In genomic region chr13:21871919-21872318, GRCh38 we compare ENCODE assay signal across 30 cellular contexts.
DNase-seq lines count a peak whose midpoint lies in the region; ATAC-seq, FAIRE-seq and TF ChIP-seq lines count a peak whose summit lies in the region.
"Had no signal": no experiment of that assay in that cellular context is flagged by ENCODE, and none has a peak within 500 bp of the region (broad histone marks: within the 10 kb centered on the region; RNA-seq: fewer than 3 reads in every experiment).

No MANE protein-coding gene starts in this region.

- no peak overlapping the region for H2AK9ac ChIP-seq in IMR-90 (replicated peaks; ENCODE audit: low read depth, low read length, poor library complexity)

- peaks cover 3% of the 10 kb centered on the region; the same call in 1 of the 2 replicates for H3K9me1 ChIP-seq in IMR-90 (ENCODE audit: insufficient read depth, low read length)

- dilution Hi-C loops in IMR-90 (cut with HindIII; ENCODE audit: low sequenced_read_pairs, unreplicated experiment), result no loop called here

- no peak overlapping the region for H3K4me2 ChIP-seq in IMR-90 (ENCODE audit: low read depth, low read length)
- H3K4me2 ChIP-seq in HepG2 (ENCODE audit: low read depth, low read length), result peak overlapping the region; percentile 72
- H3K4me2 ChIP-seq: A549, PC-9 had no signal

- H2BK20ac ChIP-seq in IMR-90 (ENCODE audit: low read depth, low read length), result 0 out of 2 replicates have a peak overlapping the region, but pooled peaks have one; percentile 48

- H3K27ac ChIP-seq in IMR-90 (ENCODE audit: insufficient read depth, low read length) (no peak overlapping the region), esophagus muscularis mucosa (replicated peaks in 1 of 4) (no peak overlapping the region), HepG2 (ENCODE audit: extremely low read length, insufficient read depth, low read length) (no peak overlapping the region)
- H3K27ac ChIP-seq: A549, C4-2B, HL-60, PC-9, SJSA1 had no signal

- no peak for ATAC-seq in IMR-90 (ENCODE audit: low read depth)
- peak; percentile 70 for ATAC-seq in HepG2
- ATAC-seq in HG03097 (IDR thresholded peaks at IDR 0.05; ENCODE audit: low FRiP score, unreplicated experiment), result no peak
- ATAC-seq: A549; CD8-positive, alpha-beta T cell had no signal

- H3K79me2 ChIP-seq in HepG2 (ENCODE audit: insufficient read depth, low read length), result no peaks in the 10 kb centered on the region

- in situ Hi-C loops in IMR-90 (cut with MboI; ENCODE audit: low sequenced_read_pairs), result no loop called here
- in situ Hi-C loops in HepG2 (cut with HindIII; ENCODE audit: extremely low pct_ligation_motif_present, low pct_unique_long_range_greater_than_20kb), result no loop called here

- intact Hi-C loops in IMR-90 (cut with micrococcal nuclease) (no loop called here), esophagus muscularis mucosa (cut with DNase I) (no loop called here), HepG2 (cut with micrococcal nuclease; ENCODE audit: unreplicated experiment) (no loop called here)

- no peak overlapping the region for H3K4ac ChIP-seq in IMR-90 (ENCODE audit: low read depth, low read length)

- no peak overlapping the region for H2AK5ac ChIP-seq in IMR-90 (ENCODE audit: low read depth, low read length)

- POLR2A ChIA-PET in IMR-90 (lab: Charles Lee; ENCODE audit: unreplicated experiment), result no interaction called here
- POLR2A ChIA-PET in HepG2 (lab: Yijun Ruan, JAX), result no interaction called here

- FAIRE-seq in HepG2 (lab: Jason Lieb, UNC), result no peak
- FAIRE-seq: A549, GM12892 had no signal

- H4K8ac ChIP-seq in IMR-90 (ENCODE audit: low read depth in 2 of 2, low read length in 2 of 2), result no peak overlapping the region

- H3K4me3 ChIP-seq in IMR-90 (ENCODE audit: insufficient read depth, low read depth, low read length), result no peak overlapping the region
- H3K4me3 ChIP-seq in esophagus muscularis mucosa, result no peak overlapping the region
- no peak overlapping the region for H3K4me3 ChIP-seq in HepG2 (replicated peaks in 1 of 3; ENCODE audit: insufficient read depth in 1 of 3, low read depth in 2 of 3, low read length in 3 of 3)
- H3K4me3 ChIP-seq: A549, PC-9, SJSA1 had no signal

- TF ChIP-seq POLR2A in IMR-90 (IDR thresholded peaks at IDR 0.05; ENCODE audit: low read depth, low read length) (no peak), esophagus muscularis mucosa (IDR thresholded peaks at IDR 0.05; ENCODE audit: low read depth) (no peak), HepG2 (IDR thresholded peaks at IDR 0.05; ENCODE audit: insufficient read depth in 1 of 2, low read depth in 2 of 2, low read length in 2 of 2) (no peak)

- BruUV-seq in IMR-90 (replicated peaks; lab: Mats Ljungman, UMichigan), result no TSS peak
- BruUV-seq in HepG2 (replicated peaks; lab: Mats Ljungman, UMichigan), result no TSS peak

- no peak overlapping the region; the same call in 1 of the 2 replicates for H3K14ac ChIP-seq in IMR-90 (replicated peaks; ENCODE audit: low read depth, low read length)

- DNase-seq in IMR-90 (no peak), esophagus muscularis mucosa (ENCODE audit: extremely low spot score) (peak; percentile 89), HepG2 (ENCODE audit: low spot score) (no peak), renal cortical epithelial cell (ENCODE audit: low read depth) (peak; percentile 2), iPS-NIHi7 (ENCODE audit: extremely low spot score) (no peak), AML-193 (lab: John Stamatoyannopoulos, UW) (no peak), retina (no peak)
- DNase-seq: CD8-positive, alpha-beta T cell; DMS 273 treated with DMSO at 0.1 percent for 48 hours; DND-41; GOT3; HCEC 1CT; Karpas-422; NCI-H1092 treated with DMSO at 0.1 percent for 48 hours; NCI-H1436; NCI-H187; NCI-H2081 treated with DMSO at 0.1 percent for 48 hours; NCI-H2171; NCI-H524; NCI-H82; NK-92 treated with Interleukin-12 subunit alpha and Interleukin-12 subunit beta, amount 100 ng/mL, for 24 hours; PC-9; Right ventricle myocardium superior had no signal

- no peak overlapping the region for H2BK15ac ChIP-seq in IMR-90 (ENCODE audit: low read depth, low read length)

- H3K9ac ChIP-seq in IMR-90 (ENCODE audit: low read depth, low read length), result no peak overlapping the region
- no peak overlapping the region for H3K9ac ChIP-seq in HepG2 (ENCODE audit: insufficient read depth, low read depth, low read length)

- H4K20me1 ChIP-seq in IMR-90 (ENCODE audit: insufficient read depth, low read length), result no peaks in the 10 kb centered on the region
- no peaks in the 10 kb centered on the region for H4K20me1 ChIP-seq in HepG2 (ENCODE audit: insufficient read depth, low read length)

- no peaks in the 10 kb centered on the region for H3K27me3 ChIP-seq in IMR-90 (ENCODE audit: control insufficient read depth, insufficient read depth, low read length)
- H3K27me3 ChIP-seq in esophagus muscularis mucosa, result no peaks in the 10 kb centered on the region
- H3K27me3 ChIP-seq in HepG2 (ENCODE audit: control insufficient read depth in 1 of 2, insufficient read depth in 2 of 2, low read length in 2 of 2), result peaks cover 0 to 6% of the 10 kb centered on the region in 2 experiments; a peak in 1 of 5 replicates
- H3K27me3 ChIP-seq: SJSA1 had no signal

- TF ChIP-seq RAD21 in IMR-90 (IDR thresholded peaks at IDR 0.05; ENCODE audit: low read length) (no peak), HepG2 (CRISPR knock-in tag; IDR thresholded peaks at IDR 0.05) (no peak)

- no peak overlapping the region for H2BK5ac ChIP-seq in IMR-90 (ENCODE audit: low read depth, low read length, poor library complexity, severe bottlenecking)

- H3K9me3 ChIP-seq in IMR-90 (ENCODE audit: control insufficient read depth, insufficient read depth, low read length) (no peaks in the 10 kb centered on the region), esophagus muscularis mucosa (no peaks in the 10 kb centered on the region), HepG2 (ENCODE audit: low read length) (no peaks in the 10 kb centered on the region)
- H3K9me3 ChIP-seq: A549, Caco-2, SJSA1 had no signal

- H3K23ac ChIP-seq in IMR-90 (ENCODE audit: low read depth, low read length), result no peak overlapping the region

- no peak overlapping the region for H3K56ac ChIP-seq in IMR-90 (ENCODE audit: extremely low read depth, insufficient read depth, low read length)

- no CpG with 5 or more reads among the region's 5 CpGs for WGBS in IMR-90 (ENCODE audit: extremely low coverage in 2 of 2, insufficient read length in 1 of 2), 2 experiments
- 73% methylated on average over 5 of the region's 5 CpGs for WGBS in esophagus muscularis mucosa
- WGBS in HepG2 (ENCODE audit: low lambda C conversion rate), result 12% methylated on average over 5 of the region's 5 CpGs

- H4K91ac ChIP-seq in IMR-90 (ENCODE audit: insufficient read depth, low read depth, low read length), result no peak overlapping the region; the same call in 1 of the 2 replicates

- no peaks in the 10 kb centered on the region for H3K79me1 ChIP-seq in IMR-90 (ENCODE audit: low read depth in 1 of 2, low read length in 2 of 2)

- H2BK120ac ChIP-seq in IMR-90 (ENCODE audit: low read depth, low read length), result no peak overlapping the region

- H3K18ac ChIP-seq in IMR-90 (ENCODE audit: low read depth, low read length), result no peak overlapping the region

- peaks cover 8% of the 10 kb centered on the region for H3K4me1 ChIP-seq in IMR-90 (ENCODE audit: control insufficient read depth, insufficient read depth, low read length)
- H3K4me1 ChIP-seq in esophagus muscularis mucosa, result peaks cover 0 to 6% (median 2%) of the 10 kb centered on the region in 4 donors
- H3K4me1 ChIP-seq in HepG2 (ENCODE audit: insufficient read depth, low read length), result peaks cover 31% of the 10 kb centered on the region
- H3K4me1 ChIP-seq: A549, Caco-2, SJSA1 had no signal

- TF ChIP-seq EP300 in esophagus muscularis mucosa (IDR thresholded peaks at IDR 0.05) (no peak), HepG2 (IDR thresholded peaks at IDR 0.05; ENCODE audit: low read depth in 2 of 2, low read length in 2 of 2) (no peak), HepG2 (CRISPR knock-in tag; IDR thresholded peaks at IDR 0.05; ENCODE audit: borderline replicate concordance) (no peak)

- CTCF ChIA-PET in IMR-90 (lab: Yijun Ruan, JAX), result interaction anchor here (0.5 kb wide), 1 partner anchor 32 kb away, joined by 3 read pairs; no protein-coding TSS in a partner anchor
- CTCF ChIA-PET in HepG2 (lab: Yijun Ruan, JAX; ENCODE audit: low intra/inter-chr PET ratio, low total read pairs), result no interaction called here

- no peaks in the 10 kb centered on the region for H3K36me3 ChIP-seq in IMR-90 (ENCODE audit: control insufficient read depth, insufficient read depth, low read length)
- H3K36me3 ChIP-seq in esophagus muscularis mucosa, result no peaks in the 10 kb centered on the region
- no peaks in the 10 kb centered on the region for H3K36me3 ChIP-seq in HepG2 (replicated peaks in 1 of 2; ENCODE audit: control insufficient read depth in 1 of 2, insufficient read depth in 2 of 2, low read length in 2 of 2)
- H3K36me3 ChIP-seq: SJSA1 had no signal

- no peak overlapping the region for H4K5ac ChIP-seq in IMR-90 (ENCODE audit: low read depth, low read length)

- no peak overlapping the region for H2AFZ ChIP-seq in IMR-90 (replicated peaks; ENCODE audit: low read length, poor library complexity)
- no peak overlapping the region for H2AFZ ChIP-seq in HepG2 (ENCODE audit: low read length)
- H2AFZ ChIP-seq: PC-9 had no signal

- TF ChIP-seq CTCF in IMR-90 (conservative IDR thresholded peaks at IDR 0.05; ENCODE audit: low read depth, low read length) (no peak), esophagus muscularis mucosa (IDR thresholded peaks at IDR 0.05) (no peak), HepG2 (CRISPR knock-in tag; IDR thresholded peaks at IDR 0.05) (no peak)

TF ChIP-seq in IMR-90, 13 proteins besides CTCF, POLR2A, EP300 and RAD21 (continues in another document):
- TF ChIP-seq BHLHE40 (IDR thresholded peaks at IDR 0.05; ENCODE audit: low read depth, low read length), result no peak

TF ChIP-seq in HepG2, 621 proteins besides CTCF, POLR2A, EP300 and RAD21:
- TF ChIP-seq, protein P1, sequence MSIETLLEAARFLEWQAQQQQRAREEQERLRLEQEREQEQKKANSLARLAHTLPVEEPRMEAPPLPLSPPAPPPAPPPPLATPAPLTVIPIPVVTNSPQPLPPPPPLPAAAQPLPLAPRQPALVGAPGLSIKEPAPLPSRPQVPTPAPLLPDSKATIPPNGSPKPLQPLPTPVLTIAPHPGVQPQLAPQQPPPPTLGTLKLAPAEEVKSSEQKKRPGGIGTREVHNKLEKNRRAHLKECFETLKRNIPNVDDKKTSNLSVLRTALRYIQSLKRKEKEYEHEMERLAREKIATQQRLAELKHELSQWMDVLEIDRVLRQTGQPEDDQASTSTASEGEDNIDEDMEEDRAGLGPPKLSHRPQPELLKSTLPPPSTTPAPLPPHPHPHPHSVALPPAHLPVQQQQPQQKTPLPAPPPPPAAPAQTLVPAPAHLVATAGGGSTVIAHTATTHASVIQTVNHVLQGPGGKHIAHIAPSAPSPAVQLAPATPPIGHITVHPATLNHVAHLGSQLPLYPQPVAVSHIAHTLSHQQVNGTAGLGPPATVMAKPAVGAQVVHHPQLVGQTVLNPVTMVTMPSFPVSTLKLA (IDR thresholded peaks at IDR 0.05), result peak; percentile 78
- no peak for TF ChIP-seq TP53 (CRISPR knock-in tag; conservative IDR thresholded peaks at IDR 0.05)

Comparison
In these comparisons a context has a peak if more than half of its experiments do, and no peak if none do; other contexts are left out.
1. DNase-seq: peak in esophagus muscularis mucosa (single experiment) and renal cortical epithelial cell (single experiment); none in IMR-90 (single experiment), HepG2 (single experiment), iPS-NIHi7 (single experiment), AML-193 (0 of 2) and retina (single experiment).